In genomic region chr7:117825132-117825531, GRCh38 we compare ENCODE assay signal across 17 cellular contexts. TPM values are rescaled to one million over a fixed set of nuclear protein-coding genes. Genes with fewer than 3 reads are reported as not detected.
DNase-seq lines count a peak whose midpoint lies in the region; ATAC-seq and TF ChIP-seq lines count a peak whose summit lies in the region.
"Had no signal": no experiment of that assay in that cellular context is flagged by ENCODE, and none has a peak within 500 bp of the region (broad histone marks: within the 10 kb centered on the region; RNA-seq: fewer than 3 reads in every experiment).

No MANE protein-coding gene starts in this region.

- no peak overlapping the region for H3K14ac ChIP-seq in mesenchymal stem cell (ENCODE audit: low read length in 2 of 2)

- H3K79me2 ChIP-seq in GM23248 (ENCODE audit: insufficient read depth): no peaks in the 10 kb centered on the region

- H3K4me3 ChIP-seq in GM23248: no peak overlapping the region
- no peak overlapping the region for H3K4me3 ChIP-seq in RWPE2 (ENCODE audit: severe bottlenecking)
- no peak overlapping the region for H3K4me3 ChIP-seq in mesenchymal stem cell (ENCODE audit: insufficient read depth in 1 of 2, low read depth in 1 of 2, low read length in 2 of 2)
- H3K4me3 ChIP-seq: thyroid gland had no signal

- H3F3A ChIP-seq in GM23248 (ENCODE audit: insufficient read depth): no peaks in the 10 kb centered on the region

- no peak overlapping the region for H3K4me2 ChIP-seq in GM23248 (ENCODE audit: unreplicated experiment)
- no peak overlapping the region for H3K4me2 ChIP-seq in mesenchymal stem cell (ENCODE audit: low read length, poor library complexity, severe bottlenecking)

- H3K23ac ChIP-seq in mesenchymal stem cell (ENCODE audit: low read length in 2 of 2): no peak overlapping the region

- H4K8ac ChIP-seq in mesenchymal stem cell (ENCODE audit: low read length): no peak overlapping the region

- no peak overlapping the region for H2BK15ac ChIP-seq in mesenchymal stem cell (ENCODE audit: low read depth, poor library complexity, severe bottlenecking)

- H2AFZ ChIP-seq in GM23248 (no peak overlapping the region), mesenchymal stem cell (ENCODE audit: low read depth, low read length) (no peak overlapping the region)

- H4K91ac ChIP-seq in mesenchymal stem cell (ENCODE audit: low read length): no peak overlapping the region

- H3K36me3 ChIP-seq in GM23248 (ENCODE audit: low read depth) (no peaks in the 10 kb centered on the region), RWPE2 (ENCODE audit: low read depth) (no peaks in the 10 kb centered on the region), mesenchymal stem cell (ENCODE audit: control insufficient read depth in 1 of 2, insufficient read depth in 2 of 2, low read depth in 1 of 2, low read length in 2 of 2) (no peaks in the 10 kb centered on the region)
- H3K36me3 ChIP-seq: thyroid gland had no signal

- H3K9me3 ChIP-seq in GM23248 (ENCODE audit: low read depth) (no peaks in the 10 kb centered on the region), RWPE2 (ENCODE audit: severe bottlenecking) (no peaks in the 10 kb centered on the region), mesenchymal stem cell (ENCODE audit: control insufficient read depth, low read length) (no peaks in the 10 kb centered on the region)
- H3K9me3 ChIP-seq: thyroid gland had no signal

- in situ Hi-C loops in GM23248 (cut with MboI): no loop called here

- ATAC-seq in RWPE2 (ENCODE audit: low read depth) (peak; percentile 74), esophagus mucosa (peak; percentile 63), HG03520 (IDR thresholded peaks at IDR 0.05; ENCODE audit: unreplicated experiment) (no peak)
- ATAC-seq: HCT116, sciatic nerve had no signal

- no peak overlapping the region for H2BK120ac ChIP-seq in mesenchymal stem cell (ENCODE audit: low read depth, low read length)

- H3K4me1 ChIP-seq in GM23248 (ENCODE audit: insufficient read depth): no peaks in the 10 kb centered on the region
- H3K4me1 ChIP-seq in RWPE2 (ENCODE audit: insufficient read depth, poor library complexity, severe bottlenecking): no peaks in the 10 kb centered on the region
- peaks cover 7% of the 10 kb centered on the region for H3K4me1 ChIP-seq in mesenchymal stem cell (ENCODE audit: control insufficient read depth, insufficient read depth, low read depth, low read length)

- H3K4ac ChIP-seq in mesenchymal stem cell (ENCODE audit: low read depth in 1 of 2, low read length in 2 of 2): no peak overlapping the region

- H3K27ac ChIP-seq in GM23248 (no peak overlapping the region), RWPE2 (ENCODE audit: poor library complexity, severe bottlenecking) (no peak overlapping the region), mesenchymal stem cell (ENCODE audit: low read length, poor library complexity, severe bottlenecking) (no peak overlapping the region)
- H3K27ac ChIP-seq: RWPE1, thyroid gland, VCaP had no signal

- DNase-seq in GM23248 (peak; percentile 17), RWPE2 (ENCODE audit: low spot score) (no peak), mesenchymal stem cell (peak; percentile 83), GDM1 (lab: John Stamatoyannopoulos, UW) (no peak), COLO668 (lab: John Stamatoyannopoulos, UW; ENCODE audit: unreplicated experiment) (no peak)
- DNase-seq in activated CD4-positive, alpha-beta T cell treated with anti-CD3 and anti-CD28 coated beads for 1 hour: no peak
- DNase-seq: activated CD4-positive, alpha-beta memory T cell treated with anti-CD3 and anti-CD28 coated beads, Interleukin-2, amount 10 ng/mL, durations not matched to agents 7 days and 5 days; left cardiac atrium; NCI-H82; stimulated activated CD4-positive, alpha-beta T cell treated with anti-CD3 and anti-CD28 coated beads, Interleukin-4, amount 100 ng/mL, for 4 hours; thyroid gland had no signal

- TF ChIP-seq CTCF in RWPE2 (IDR thresholded peaks at IDR 0.05; ENCODE audit: poor library complexity, severe bottlenecking): no peak

- H2AK5ac ChIP-seq in mesenchymal stem cell (ENCODE audit: low read length, severe bottlenecking): no peak overlapping the region

- H2BK5ac ChIP-seq in mesenchymal stem cell (ENCODE audit: low read depth, low read length, poor library complexity, severe bottlenecking): no peak overlapping the region

- H3K18ac ChIP-seq in mesenchymal stem cell (ENCODE audit: low read depth in 1 of 2, low read length in 2 of 2): peak overlapping the region in 1 of 2 experiments; percentile 24

- no peaks in the 10 kb centered on the region for H3K9me2 ChIP-seq in GM23248 (ENCODE audit: insufficient read depth)

- no peak overlapping the region for H2BK12ac ChIP-seq in mesenchymal stem cell (ENCODE audit: low read length in 2 of 2)

- H3K79me1 ChIP-seq in mesenchymal stem cell (replicated peaks; ENCODE audit: low read length, poor library complexity, severe bottlenecking): peaks cover 18% of the 10 kb centered on the region

- H3K9ac ChIP-seq in GM23248 (no peak overlapping the region), mesenchymal stem cell (ENCODE audit: low read length) (no peak overlapping the region)

- 4 to 7% methylated on average over 2 of the region's 2 CpGs for WGBS in GM23248 (ENCODE audit: low coverage in 1 of 2, low lambda C conversion rate in 2 of 2, missing lambda C conversion rate in 2 of 2), 2 experiments
- 18% methylated on average over 2 of the region's 2 CpGs for WGBS in mesenchymal stem cell

- no peaks in the 10 kb centered on the region for H3K27me3 ChIP-seq in GM23248 (replicated peaks; ENCODE audit: insufficient read depth)
- no peaks in the 10 kb centered on the region for H3K27me3 ChIP-seq in RWPE2 (ENCODE audit: insufficient read depth, poor library complexity, severe bottlenecking)
- H3K27me3 ChIP-seq in mesenchymal stem cell (ENCODE audit: control insufficient read depth in 1 of 2, insufficient read depth in 1 of 2, low read length in 2 of 2): no peaks in the 10 kb centered on the region
- H3K27me3 ChIP-seq: thyroid gland had no signal

- H4K20me1 ChIP-seq in GM23248 (ENCODE audit: insufficient read depth): no peaks in the 10 kb centered on the region

RNA-seq across cellular contexts. Expression of gene CTTNBP2, which starts 48.1 kb away (rescaled TPM):
- not detected in 2 replicates for total RNA-seq in GM23248 (2014; rRNA removed; shearing (Covaris generic))
- polyA plus RNA-seq in GM23248 (2016; fragmentation: Nextera tagmentation; extraction: Ambion mirVana): not detected in 2 replicates
- total RNA-seq in esophagus mucosa: 16.9 TPM
- polyA plus RNA-seq in mesenchymal stem cell (2013, experiment 1 of 2): 1.9 TPM
- 1.8 TPM for polyA plus RNA-seq in mesenchymal stem cell (2013, experiment 2 of 2)
- total RNA-seq: activated CD4-positive, alpha-beta memory T cell treated with anti-CD3 and anti-CD28 coated beads, Interleukin-2, amount 10 ng/mL, durations not matched to agents 7 days and 5 days had no signal

Comparison
In these comparisons a context has a peak if more than half of its experiments do, and no peak if none do; other contexts are left out.
1. DNase-seq: peak in GM23248 (single experiment) and mesenchymal stem cell (single experiment); none in RWPE2 (single experiment), activated CD4-positive, alpha-beta T cell treated with anti-CD3 and anti-CD28 coated beads for 1 hour (single experiment), GDM1 (single experiment) and COLO668 (single experiment).
2. RNA of gene CTTNBP2, which starts 48.1 kb away (total RNA-seq): 16.9 TPM in esophagus mucosa (single experiment); not detected in GM23248; every median in the first group is over 10 times any median in the second.